6 cellular contexts compared by ENCODE assay signal in the genomic region with DNA sequence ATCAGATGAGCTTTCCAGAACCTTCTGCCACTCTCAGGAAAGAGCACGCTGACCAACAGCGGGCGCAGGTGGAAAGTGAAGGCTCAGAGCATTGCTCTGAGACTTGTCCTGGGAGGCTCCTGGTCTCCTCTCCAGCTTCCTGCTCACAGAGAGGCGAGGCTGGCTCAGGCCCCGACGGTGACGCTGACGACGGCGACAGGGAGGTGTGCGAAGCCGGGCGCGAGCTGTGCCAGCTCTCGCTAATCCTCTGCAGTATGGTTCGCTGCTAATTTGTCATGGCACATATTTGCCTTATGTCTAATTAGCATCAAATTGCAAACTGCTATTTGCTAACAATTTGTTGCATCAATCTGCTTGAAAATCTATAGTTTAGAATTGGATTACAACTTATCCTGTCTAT.
"Had no signal": no experiment of that assay in that cellular context is flagged by ENCODE, and none has a peak within 500 bp of the region (broad histone marks: within the 10 kb centered on the region; RNA-seq: fewer than 3 reads in every experiment).

No MANE protein-coding gene starts in this region.

- DNase-seq: GDM1, GF-D8 had no signal

- FAIRE-seq: GM12891, GM12892, GM18507, GM19239 had no signal
